ENCODE assay signal across 26 cellular contexts in genomic region chr4:6957994-6958393, GRCh38. TPM values are rescaled to one million over a fixed set of nuclear protein-coding genes. Genes with fewer than 3 reads are reported as not detected.
DNase-seq lines count a peak whose midpoint lies in the region; ATAC-seq and TF ChIP-seq lines count a peak whose summit lies in the region.
"Had no signal": no experiment of that assay in that cellular context is flagged by ENCODE, and none has a peak within 500 bp of the region (broad histone marks: within the 10 kb centered on the region; RNA-seq: fewer than 3 reads in every experiment).

No MANE protein-coding gene starts in this region.

- H3K9me3 Mint-ChIP-seq in activated T-cell treated with anti-CD3 and anti-CD28 coated beads, Interleukin-2, amount 50 U/mL, for 24 hours: no peaks in the 10 kb centered on the region
- H3K9me3 Mint-ChIP-seq in activated T-cell treated with anti-CD3 and anti-CD28 coated beads, Interleukin-2, amount 50 U/mL, for 72 hours: no peaks in the 10 kb centered on the region
- H3K9me3 Mint-ChIP-seq in nephron progenitor cell: no peaks in the 10 kb centered on the region
- H3K9me3 Mint-ChIP-seq: activated naive CD8-positive, alpha-beta T cell treated with anti-CD3 and anti-CD28 coated beads for 36 hours; effector memory CD8-positive, alpha-beta T cell had no signal

- H3K14ac ChIP-seq in neuronal stem cell (ENCODE audit: low read length): peak overlapping the region; percentile 91

- CTCF ChIA-PET in A673 (lab: Charles Lee): no interaction called here

- H4K91ac ChIP-seq in neuronal stem cell (ENCODE audit: low read depth, low read length, poor library complexity): no peak overlapping the region

- no peak overlapping the region for H2BK120ac ChIP-seq in neuronal stem cell (ENCODE audit: low read depth, low read length)

- H3K36me3 Mint-ChIP-seq in activated T-cell treated with anti-CD3 and anti-CD28 coated beads, Interleukin-2, amount 50 U/mL, for 24 hours (ENCODE audit: low read depth): peaks cover 6% of the 10 kb centered on the region
- H3K36me3 Mint-ChIP-seq in activated T-cell treated with anti-CD3 and anti-CD28 coated beads, Interleukin-2, amount 50 U/mL, for 72 hours (ENCODE audit: insufficient read depth in 2 of 2): no peaks in the 10 kb centered on the region
- no peaks in the 10 kb centered on the region for H3K36me3 Mint-ChIP-seq in nephron progenitor cell (ENCODE audit: low read depth)
- H3K36me3 Mint-ChIP-seq: activated naive CD8-positive, alpha-beta T cell treated with anti-CD3 and anti-CD28 coated beads for 36 hours had no signal

- intact Hi-C loops in A673 (cut with micrococcal nuclease; ENCODE audit: unreplicated experiment): no loop called here

- H3K27ac ChIP-seq in neuronal stem cell (replicated peaks; ENCODE audit: low read length) (no peak overlapping the region), A673 (ENCODE audit: low read depth, low read length, poor library complexity, severe bottlenecking) (no peak overlapping the region)
- H3K27ac ChIP-seq: ascending aorta, cardiac muscle cell, coronary artery, left ventricle myocardium inferior, right lobe of liver had no signal

- no peak overlapping the region for H3K9ac ChIP-seq in neuronal stem cell (ENCODE audit: low read depth, low read length, poor library complexity)

- no peaks in the 10 kb centered on the region for H3K27me3 ChIP-seq in neuronal stem cell (ENCODE audit: control insufficient read depth in 3 of 3, insufficient read depth in 3 of 3, low read depth in 1 of 3, low read length in 3 of 3)
- H3K27me3 ChIP-seq in A673 (replicated peaks; ENCODE audit: insufficient read depth, low read depth, low read length, poor library complexity): no peaks in the 10 kb centered on the region
- H3K27me3 ChIP-seq: ascending aorta, BE2C, cardiac muscle cell, right lobe of liver had no signal

- DNase-seq in activated T-cell treated with anti-CD3 and anti-CD28 coated beads, Interleukin-2, amount 50 U/mL, for 24 hours: peak; percentile 14
- DNase-seq in activated T-cell treated with anti-CD3 and anti-CD28 coated beads, Interleukin-2, amount 50 U/mL, for 72 hours: no peak
- DNase-seq in SHP77 treated with DMSO at 0.1 percent for 48 hours (lab: John Stamatoyannopoulos, UW) (peak; percentile 6), neuronal stem cell (ENCODE audit: low spot score) (no peak), nephron progenitor cell (no peak), D341Med (ENCODE audit: low spot score) (no peak), A673 (ENCODE audit: low spot score) (no peak)
- DNase-seq in stimulated activated CD4-positive, alpha-beta T cell treated with anti-CD3 and anti-CD28 coated beads, Interleukin-1b, Interleukin-23, amount 100 ng/mL, for 48 hours: no peak
- DNase-seq: activated CD4-positive, alpha-beta T cell treated with anti-CD3 and anti-CD28 coated beads for 36 hours; activated naive CD8-positive, alpha-beta T cell treated with anti-CD3 and anti-CD28 coated beads for 36 hours; BE2C; COR-L47; DMS79; effector memory CD8-positive, alpha-beta T cell; Karpas-422; left ventricle myocardium inferior; mesendoderm; NCI-H2029 treated with DMSO at 0.1 percent for 48 hours; PC-3; stimulated activated CD4-positive, alpha-beta T cell treated with anti-CD3 and anti-CD28 coated beads, Interleukin-2, amount 100 ng/mL, for 48 hours; substantia nigra had no signal

- TF ChIP-seq CTCF in nephron progenitor cell (IDR thresholded peaks at IDR 0.05) (no peak), A673 (conservative IDR thresholded peaks at IDR 0.05; ENCODE audit: low read depth, low read length) (no peak)

- no peak overlapping the region for H2BK5ac ChIP-seq in neuronal stem cell (ENCODE audit: low read length)

- H2AFZ ChIP-seq in neuronal stem cell (ENCODE audit: low read length): no peak overlapping the region

- POLR2A ChIA-PET in A673 (lab: Charles Lee; ENCODE audit: low non-redundant PET): no interaction called here

- no peaks in the 10 kb centered on the region for H3K27me3 Mint-ChIP-seq in activated T-cell treated with anti-CD3 and anti-CD28 coated beads, Interleukin-2, amount 50 U/mL, for 24 hours
- H3K27me3 Mint-ChIP-seq in activated T-cell treated with anti-CD3 and anti-CD28 coated beads, Interleukin-2, amount 50 U/mL, for 72 hours (ENCODE audit: low read depth): no peaks in the 10 kb centered on the region
- H3K27me3 Mint-ChIP-seq in nephron progenitor cell (ENCODE audit: low read depth, poor library complexity): peaks cover 12% of the 10 kb centered on the region
- H3K27me3 Mint-ChIP-seq: activated CD4-positive, alpha-beta T cell treated with anti-CD3 and anti-CD28 coated beads for 36 hours; activated naive CD8-positive, alpha-beta T cell treated with anti-CD3 and anti-CD28 coated beads for 36 hours; effector memory CD8-positive, alpha-beta T cell had no signal

- no TSS peak for BruUV-seq in A673 (replicated peaks; lab: Mats Ljungman, UMichigan)

- H3K27ac Mint-ChIP-seq in activated T-cell treated with anti-CD3 and anti-CD28 coated beads, Interleukin-2, amount 50 U/mL, for 24 hours: no peak overlapping the region
- H3K27ac Mint-ChIP-seq in activated T-cell treated with anti-CD3 and anti-CD28 coated beads, Interleukin-2, amount 50 U/mL, for 72 hours: no peak overlapping the region
- no peak overlapping the region for H3K27ac Mint-ChIP-seq in nephron progenitor cell
- H3K27ac Mint-ChIP-seq: activated CD4-positive, alpha-beta T cell treated with anti-CD3 and anti-CD28 coated beads for 36 hours; activated naive CD8-positive, alpha-beta T cell treated with anti-CD3 and anti-CD28 coated beads for 36 hours had no signal

- ATAC-seq in activated T-cell treated with anti-CD3 and anti-CD28 coated beads, Interleukin-2, amount 50 U/mL, for 72 hours (replicated peaks in 1 of 2): no peak
- ATAC-seq: activated CD4-positive, alpha-beta T cell treated with anti-CD3 and anti-CD28 coated beads for 36 hours; effector memory CD8-positive, alpha-beta T cell; HCT116; PC-3 had no signal

- no CpG with 5 or more reads among the region's 5 CpGs for WGBS in neuronal stem cell (ENCODE audit: extremely low coverage in 2 of 2, insufficient read length in 2 of 2, insufficient replicate concordance in 1 of 2), 2 donors

- H3K36me3 ChIP-seq in neuronal stem cell (replicated peaks in 1 of 2; ENCODE audit: control insufficient read depth in 2 of 2, insufficient read depth in 2 of 2, low read length in 2 of 2): no peaks in the 10 kb centered on the region
- H3K36me3 ChIP-seq in A673 (ENCODE audit: insufficient read depth, low read length, poor library complexity, severe bottlenecking): no peaks in the 10 kb centered on the region
- H3K36me3 ChIP-seq: ascending aorta, BE2C, cardiac muscle cell, left ventricle myocardium inferior, right lobe of liver had no signal

- H3K4me1 ChIP-seq in neuronal stem cell (ENCODE audit: control insufficient read depth in 2 of 2, insufficient read depth in 1 of 2, low read depth in 1 of 2, low read length in 2 of 2): peaks cover 31 to 44% of the 10 kb centered on the region in 2 donors
- H3K4me1 ChIP-seq in A673 (ENCODE audit: insufficient read depth, low read length, poor library complexity, severe bottlenecking): peaks cover 12% of the 10 kb centered on the region

- H3K23ac ChIP-seq in neuronal stem cell (ENCODE audit: low read depth, low read length, poor library complexity): peak overlapping the region; percentile 49

- H3K4me3 Mint-ChIP-seq in activated T-cell treated with anti-CD3 and anti-CD28 coated beads, Interleukin-2, amount 50 U/mL, for 24 hours: no peak overlapping the region
- H3K4me3 Mint-ChIP-seq in activated T-cell treated with anti-CD3 and anti-CD28 coated beads, Interleukin-2, amount 50 U/mL, for 72 hours: no peak overlapping the region
- no peak overlapping the region for H3K4me3 Mint-ChIP-seq in nephron progenitor cell
- H3K4me3 Mint-ChIP-seq: activated CD4-positive, alpha-beta T cell treated with anti-CD3 and anti-CD28 coated beads for 36 hours; activated naive CD8-positive, alpha-beta T cell treated with anti-CD3 and anti-CD28 coated beads for 36 hours; effector memory CD8-positive, alpha-beta T cell had no signal

- H3K4ac ChIP-seq in neuronal stem cell (ENCODE audit: low read length): no peak overlapping the region

- no peak overlapping the region for H4K8ac ChIP-seq in neuronal stem cell (ENCODE audit: low read depth, low read length)

- no peak overlapping the region for H2BK15ac ChIP-seq in neuronal stem cell (ENCODE audit: low read length)

- H3K79me1 ChIP-seq in neuronal stem cell (ENCODE audit: low read depth, low read length): peaks cover 5% of the 10 kb centered on the region

- no peaks in the 10 kb centered on the region for H3K9me3 ChIP-seq in neuronal stem cell (replicated peaks in 1 of 2; ENCODE audit: control insufficient read depth in 2 of 2, insufficient read depth in 1 of 2, low read depth in 1 of 2, low read length in 2 of 2)
- H3K9me3 ChIP-seq in A673 (ENCODE audit: low read depth, low read length, poor library complexity, severe bottlenecking): no peaks in the 10 kb centered on the region
- H3K9me3 ChIP-seq: ascending aorta, BE2C, left ventricle myocardium inferior, right lobe of liver had no signal

- no peak overlapping the region for H2AK5ac ChIP-seq in neuronal stem cell (ENCODE audit: low read depth, low read length)

- H3K4me3 ChIP-seq in neuronal stem cell (ENCODE audit: low read length in 2 of 2) (no peak overlapping the region), A673 (ENCODE audit: low read depth, low read length, poor library complexity, severe bottlenecking) (no peak overlapping the region)
- H3K4me3 ChIP-seq: ascending aorta, cardiac muscle cell, coronary artery, left ventricle myocardium inferior, right lobe of liver had no signal

- H3K4me1 Mint-ChIP-seq in activated T-cell treated with anti-CD3 and anti-CD28 coated beads, Interleukin-2, amount 50 U/mL, for 24 hours (ENCODE audit: low read depth): peaks cover 57% of the 10 kb centered on the region
- H3K4me1 Mint-ChIP-seq in activated T-cell treated with anti-CD3 and anti-CD28 coated beads, Interleukin-2, amount 50 U/mL, for 72 hours (ENCODE audit: low read depth): peaks cover 6% of the 10 kb centered on the region
- peaks cover 72% of the 10 kb centered on the region for H3K4me1 Mint-ChIP-seq in nephron progenitor cell

- no peak overlapping the region for H2BK12ac ChIP-seq in neuronal stem cell (ENCODE audit: low read length)

- peak overlapping the region; percentile 80 for H3K18ac ChIP-seq in neuronal stem cell (ENCODE audit: low read length)

- H3K4me2 ChIP-seq in neuronal stem cell (ENCODE audit: insufficient read depth, low read length, poor library complexity, severe bottlenecking): no peak overlapping the region

RNA-seq across cellular contexts. Expression of gene TBC1D14, which starts 48.4 kb away (rescaled TPM):
- total RNA-seq in activated T-cell treated with anti-CD3 and anti-CD28 coated beads, Interleukin-2, amount 50 U/mL, for 72 hours: 10 to 100 TPM; 26.5 to 32.4 TPM
- polyA plus RNA-seq in neuronal stem cell (2013, experiment 1 of 2): 33.1 TPM
- 33.3 TPM for polyA plus RNA-seq in neuronal stem cell (2013, experiment 2 of 2)
- total RNA-seq in A673 (2021): 44.3 and 46.0 TPM in 2 replicates

Comparison
In these comparisons a context has a peak if more than half of its experiments do, and no peak if none do; other contexts are left out.
1. DNase-seq: peak in activated T-cell treated with anti-CD3 and anti-CD28 coated beads, Interleukin-2, amount 50 U/mL, for 24 hours (single experiment) and SHP77 treated with DMSO at 0.1 percent for 48 hours (single experiment); none in activated T-cell treated with anti-CD3 and anti-CD28 coated beads, Interleukin-2, amount 50 U/mL, for 72 hours (0 of 2), neuronal stem cell (single experiment), nephron progenitor cell (single experiment), D341Med (single experiment), A673 (single experiment) and stimulated activated CD4-positive, alpha-beta T cell treated with anti-CD3 and anti-CD28 coated beads, Interleukin-1b, Interleukin-23, amount 100 ng/mL, for 48 hours (single experiment).